Comparison of ENCODE assay signal across 1 cellular context in genomic region chr1:153545067-153546055, GRCh38.
A peak's percentile ranks its signal among the peaks of the same experiment; 100 is the strongest.
TF ChIP-seq lines count a peak whose summit lies in the region.

S100A4 (minus strand) TSS chr1:153545806; CDS start chr1:153544794, 1,012 bp downstream.

TF ChIP-seq in HepG2, 621 proteins besides CTCF, POLR2A, EP300 and RAD21 (continued from another document and continues in another):
- 0 out of 2 replicates have a peak, but pooled peaks have one; percentile 46 for TF ChIP-seq MAX (IDR thresholded peaks at IDR 0.05)
- 0 out of 2 replicates have a peak, but pooled peaks have one; percentile 39 for TF ChIP-seq TFDP2 (CRISPR knock-in tag; IDR thresholded peaks at IDR 0.05)
- no peak for TF ChIP-seq PRPF4 (IDR thresholded peaks at IDR 0.05; ENCODE audit: low read depth, low read length, poor library complexity, severe bottlenecking)
- TF ChIP-seq ETV5 (CRISPR knock-in tag; IDR thresholded peaks at IDR 0.05; ENCODE audit: borderline replicate concordance), result peak; percentile 15; the same call in 1 of the 2 replicates
- TF ChIP-seq TBX3 (IDR thresholded peaks at IDR 0.05; ENCODE audit: borderline replicate concordance), result no peak
- TF ChIP-seq SOX5 (CRISPR knock-in tag; IDR thresholded peaks at IDR 0.05; ENCODE audit: borderline replicate concordance), result peak; percentile 62; the same call in 1 of the 2 replicates
- 0 out of 2 replicates have a peak, but pooled peaks have one; percentile 48 for TF ChIP-seq TGIF2 (CRISPR knock-in tag; IDR thresholded peaks at IDR 0.05)
- no peak for TF ChIP-seq IKZF4 (CRISPR knock-in tag; IDR thresholded peaks at IDR 0.05; ENCODE audit: borderline replicate concordance, low read depth, not compliant biosample characterization)
- peak; percentile 48 for TF ChIP-seq HNRNPLL (IDR thresholded peaks at IDR 0.05; ENCODE audit: low read depth, low read length, poor library complexity, severe bottlenecking)
- no peak for TF ChIP-seq SIX1 (CRISPR knock-in tag; IDR thresholded peaks at IDR 0.05; ENCODE audit: borderline replicate concordance)
- no peak for TF ChIP-seq ZNF225 (CRISPR knock-in tag; IDR thresholded peaks at IDR 0.05)
- TF ChIP-seq JUND (CRISPR knock-in tag; IDR thresholded peaks at IDR 0.05), result no peak
- TF ChIP-seq HOXA7 (CRISPR knock-in tag; IDR thresholded peaks at IDR 0.05), result no peak
- TF ChIP-seq MIER2 (CRISPR knock-in tag; IDR thresholded peaks at IDR 0.05), result peak; percentile 23; the same call in 1 of the 2 replicates
- peak; percentile 72 for TF ChIP-seq POLR2AphosphoS5 (IDR thresholded peaks at IDR 0.05; ENCODE audit: low read depth, low read length)
- peak; percentile 92; the same call in 1 of the 2 replicates for TF ChIP-seq ZSCAN31 (CRISPR knock-in tag; IDR thresholded peaks at IDR 0.05; ENCODE audit: low read depth)
- TF ChIP-seq ATF6 (CRISPR knock-in tag; conservative IDR thresholded peaks at IDR 0.05), result no peak
- 0 out of 2 replicates have a peak, but pooled peaks have one; percentile 34 for TF ChIP-seq NKX3-1 (CRISPR knock-in tag; IDR thresholded peaks at IDR 0.05)
- TF ChIP-seq CBX5 (CRISPR knock-in tag; IDR thresholded peaks at IDR 0.05; ENCODE audit: borderline replicate concordance), result no peak
- no peak for TF ChIP-seq ZNF160 (CRISPR knock-in tag; IDR thresholded peaks at IDR 0.05)
- 0 out of 2 replicates have a peak, but pooled peaks have one; percentile 26 for TF ChIP-seq CREBL2 (CRISPR knock-in tag; IDR thresholded peaks at IDR 0.05; ENCODE audit: borderline replicate concordance)
- no peak for TF ChIP-seq ZNF33B (CRISPR knock-in tag; IDR thresholded peaks at IDR 0.05)
- peak; percentile 68; the same call in 1 of the 2 replicates for TF ChIP-seq TARDBP (CRISPR knock-in tag; IDR thresholded peaks at IDR 0.05)
- TF ChIP-seq PCBP1 (IDR thresholded peaks at IDR 0.05; ENCODE audit: borderline replicate concordance, low read depth, low read length), result no peak
- TF ChIP-seq ARID4A (CRISPR knock-in tag; IDR thresholded peaks at IDR 0.05; ENCODE audit: borderline replicate concordance), result peak; percentile 22; the same call in 1 of the 2 replicates
- no peak for TF ChIP-seq ZUFSP (CRISPR knock-in tag; IDR thresholded peaks at IDR 0.05; ENCODE audit: borderline replicate concordance)
- TF ChIP-seq UBTF (CRISPR knock-in tag; IDR thresholded peaks at IDR 0.05), result peak; percentile 52; the same call in 1 of the 2 replicates
- TF ChIP-seq ZNF879 (CRISPR knock-in tag; IDR thresholded peaks at IDR 0.05), result no peak
- no peak for TF ChIP-seq KLF16 (CRISPR knock-in tag; IDR thresholded peaks at IDR 0.05)
- no peak for TF ChIP-seq AHDC1 (CRISPR knock-in tag; IDR thresholded peaks at IDR 0.05; ENCODE audit: borderline replicate concordance)
- peak; percentile 91 for TF ChIP-seq ZNF687 (CRISPR knock-in tag; IDR thresholded peaks at IDR 0.05)
- peak; percentile 82 for TF ChIP-seq ZNF792 (CRISPR knock-in tag; IDR thresholded peaks at IDR 0.05)
